24 cellular contexts compared by ENCODE assay signal in genomic region chr4:108744307-108744706, GRCh38. TPM values are rescaled to one million over a fixed set of nuclear protein-coding genes. Genes with fewer than 3 reads are reported as not detected.
DNase-seq lines count a peak whose midpoint lies in the region; ATAC-seq, FAIRE-seq and TF ChIP-seq lines count a peak whose summit lies in the region.
"Had no signal": no experiment of that assay in that cellular context is flagged by ENCODE, and none has a peak within 500 bp of the region (broad histone marks: within the 10 kb centered on the region; RNA-seq: fewer than 3 reads in every experiment).

No MANE protein-coding gene starts in this region.

- H3K9me3 ChIP-seq in HepG2 (ENCODE audit: low read length) (no peaks in the 10 kb centered on the region), prostate gland (no peaks in the 10 kb centered on the region)
- H3K9me3 ChIP-seq: BE2C, Caco-2, SJSA1 had no signal

- TF ChIP-seq EP300 in HepG2 (IDR thresholded peaks at IDR 0.05; ENCODE audit: low read depth in 2 of 2, low read length in 2 of 2) (no peak), HepG2 (CRISPR knock-in tag; IDR thresholded peaks at IDR 0.05; ENCODE audit: borderline replicate concordance) (no peak)

- peak; percentile 56 for FAIRE-seq in HepG2 (lab: Jason Lieb, UNC)
- FAIRE-seq: GM12892, GM18507 had no signal

- intact Hi-C loops in dorsolateral prefrontal cortex (cut with DNase I) (no loop called here), HepG2 (cut with micrococcal nuclease; ENCODE audit: unreplicated experiment) (no loop called here), prostate gland (cut with DNase I) (no loop called here)
- intact Hi-C loops in activated naive CD4-positive, alpha-beta T cell treated with anti-CD3 and anti-CD28 coated beads for 36 hours (cut with micrococcal nuclease): no loop called here

- H3K27me3 ChIP-seq in dorsolateral prefrontal cortex (peaks cover 0 to 5% (median 0%) of the 10 kb centered on the region in 45 donors), HepG2 (ENCODE audit: control insufficient read depth in 1 of 2, insufficient read depth in 2 of 2, low read length in 2 of 2) (no peaks in the 10 kb centered on the region), prostate gland (replicated peaks; ENCODE audit: insufficient read depth) (no peaks in the 10 kb centered on the region)
- H3K27me3 ChIP-seq: BE2C, SJSA1 had no signal

- H3K27me3 Mint-ChIP-seq in activated naive CD8-positive, alpha-beta T cell treated with anti-CD3 and anti-CD28 coated beads, Interleukin-2, amount 50 U/mL, for 24 hours: no peaks in the 10 kb centered on the region
- no peaks in the 10 kb centered on the region for H3K27me3 Mint-ChIP-seq in activated naive CD8-positive, alpha-beta T cell treated with anti-CD3 and anti-CD28 coated beads for 36 hours
- H3K27me3 Mint-ChIP-seq in activated naive CD4-positive, alpha-beta T cell treated with anti-CD3 and anti-CD28 coated beads for 36 hours (ENCODE audit: low read depth): no peaks in the 10 kb centered on the region

- no peak for ATAC-seq in activated naive CD8-positive, alpha-beta T cell treated with anti-CD3 and anti-CD28 coated beads, Interleukin-2, amount 50 U/mL, for 24 hours
- ATAC-seq in HepG2 (peak; percentile 100), GM19324 (IDR thresholded peaks at IDR 0.05; ENCODE audit: low FRiP score, unreplicated experiment) (no peak), GM18511 (IDR thresholded peaks at IDR 0.05; ENCODE audit: unreplicated experiment) (no peak)
- ATAC-seq: PC-3 had no signal

- H3K4me3 Mint-ChIP-seq in activated naive CD8-positive, alpha-beta T cell treated with anti-CD3 and anti-CD28 coated beads, Interleukin-2, amount 50 U/mL, for 24 hours: no peak overlapping the region
- H3K4me3 Mint-ChIP-seq in activated naive CD8-positive, alpha-beta T cell treated with anti-CD3 and anti-CD28 coated beads for 36 hours: no peak overlapping the region
- no peak overlapping the region for H3K4me3 Mint-ChIP-seq in activated naive CD4-positive, alpha-beta T cell treated with anti-CD3 and anti-CD28 coated beads for 36 hours
- H3K4me3 Mint-ChIP-seq: CD4-positive, CD25-positive, alpha-beta regulatory T cell had no signal

- no TSS peak for BruUV-seq in HepG2 (replicated peaks; lab: Mats Ljungman, UMichigan)

- TF ChIP-seq POLR2A in HepG2 (IDR thresholded peaks at IDR 0.05; ENCODE audit: insufficient read depth in 1 of 2, low read depth in 2 of 2, low read length in 2 of 2): no peak
- no peak for TF ChIP-seq POLR2A in prostate gland (IDR thresholded peaks at IDR 0.05)

- H3K4me3 ChIP-seq in dorsolateral prefrontal cortex (no peak overlapping the region), HepG2 (replicated peaks in 1 of 3; ENCODE audit: insufficient read depth in 1 of 3, low read depth in 2 of 3, low read length in 3 of 3) (no peak overlapping the region), prostate gland (no peak overlapping the region)
- H3K4me3 ChIP-seq: SJSA1 had no signal

- in situ Hi-C loops in HepG2 (cut with HindIII; ENCODE audit: extremely low pct_ligation_motif_present, low pct_unique_long_range_greater_than_20kb): no loop called here

- TF ChIP-seq CTCF in dorsolateral prefrontal cortex (IDR thresholded peaks at IDR 0.05 in 54 of 56, conservative IDR thresholded peaks at IDR 0.05 in 2 of 56; ENCODE audit: low read depth in 1 of 56, partially characterized antibody in 56 of 56) (no peak), HepG2 (CRISPR knock-in tag; IDR thresholded peaks at IDR 0.05) (no peak), prostate gland (IDR thresholded peaks at IDR 0.05) (no peak)

- POLR2A ChIA-PET in HepG2 (lab: Yijun Ruan, JAX): no interaction called here

- H3K4me1 Mint-ChIP-seq in activated naive CD8-positive, alpha-beta T cell treated with anti-CD3 and anti-CD28 coated beads, Interleukin-2, amount 50 U/mL, for 24 hours: peaks cover 5% of the 10 kb centered on the region
- H3K4me1 Mint-ChIP-seq in activated naive CD8-positive, alpha-beta T cell treated with anti-CD3 and anti-CD28 coated beads for 36 hours: peaks cover 6% of the 10 kb centered on the region
- H3K4me1 Mint-ChIP-seq in activated naive CD4-positive, alpha-beta T cell treated with anti-CD3 and anti-CD28 coated beads for 36 hours (ENCODE audit: low read depth): peaks cover 7% of the 10 kb centered on the region

- H3K9me3 Mint-ChIP-seq in activated naive CD8-positive, alpha-beta T cell treated with anti-CD3 and anti-CD28 coated beads, Interleukin-2, amount 50 U/mL, for 24 hours: no peaks in the 10 kb centered on the region
- H3K9me3 Mint-ChIP-seq in activated naive CD8-positive, alpha-beta T cell treated with anti-CD3 and anti-CD28 coated beads for 36 hours: no peaks in the 10 kb centered on the region
- no peaks in the 10 kb centered on the region for H3K9me3 Mint-ChIP-seq in activated naive CD4-positive, alpha-beta T cell treated with anti-CD3 and anti-CD28 coated beads for 36 hours
- H3K9me3 Mint-ChIP-seq: CD4-positive, CD25-positive, alpha-beta regulatory T cell had no signal

- H4K20me1 ChIP-seq in HepG2 (ENCODE audit: insufficient read depth, low read length): no peaks in the 10 kb centered on the region

- CTCF ChIA-PET in HepG2 (lab: Yijun Ruan, JAX; ENCODE audit: low intra/inter-chr PET ratio, low total read pairs): no interaction called here
- CTCF ChIA-PET in activated naive CD4-positive, alpha-beta T cell treated with anti-CD3 and anti-CD28 coated beads for 36 hours (lab: Charles Lee): no interaction called here

- H3K9ac ChIP-seq in HepG2 (ENCODE audit: insufficient read depth, low read depth, low read length): no peak overlapping the region

- H3K36me3 Mint-ChIP-seq in activated naive CD8-positive, alpha-beta T cell treated with anti-CD3 and anti-CD28 coated beads, Interleukin-2, amount 50 U/mL, for 24 hours (ENCODE audit: low read depth): no peaks in the 10 kb centered on the region
- H3K36me3 Mint-ChIP-seq in activated naive CD8-positive, alpha-beta T cell treated with anti-CD3 and anti-CD28 coated beads for 36 hours: no peaks in the 10 kb centered on the region
- H3K36me3 Mint-ChIP-seq in activated naive CD4-positive, alpha-beta T cell treated with anti-CD3 and anti-CD28 coated beads for 36 hours (ENCODE audit: low read depth): no peaks in the 10 kb centered on the region
- H3K36me3 Mint-ChIP-seq: CD4-positive, CD25-positive, alpha-beta regulatory T cell had no signal

- DNase-seq in activated naive CD8-positive, alpha-beta T cell treated with anti-CD3 and anti-CD28 coated beads, Interleukin-2, amount 50 U/mL, for 24 hours: no peak
- no peak for DNase-seq in activated naive CD8-positive, alpha-beta T cell treated with anti-CD3 and anti-CD28 coated beads for 36 hours
- no peak for DNase-seq in dorsolateral prefrontal cortex
- DNase-seq in HepG2 (ENCODE audit: low spot score): peak; percentile 41
- no peak for DNase-seq in prostate gland (ENCODE audit: low spot score)
- no peak for DNase-seq in activated naive CD4-positive, alpha-beta T cell treated with anti-CD3 and anti-CD28 coated beads for 36 hours
- DNase-seq: 8988T; BE2C; Caco-2; CD4-positive, CD25-positive, alpha-beta regulatory T cell; DMS53; KBM-7; NCI-H1105; NCI-H187; NCI-H2107; NCI-H510A; NCI-H82; PC-3 had no signal

- no peaks in the 10 kb centered on the region for H3K79me2 ChIP-seq in HepG2 (ENCODE audit: insufficient read depth, low read length)

- no peak for TF ChIP-seq RAD21 in HepG2 (CRISPR knock-in tag; IDR thresholded peaks at IDR 0.05)

- H3K4me1 ChIP-seq in HepG2 (ENCODE audit: insufficient read depth, low read length) (peaks cover 11% of the 10 kb centered on the region), prostate gland (replicated peaks) (no peaks in the 10 kb centered on the region)
- H3K4me1 ChIP-seq: BE2C, Caco-2, SJSA1 had no signal

- H3K4me2 ChIP-seq in HepG2 (ENCODE audit: low read depth, low read length): no peak overlapping the region

- peak overlapping the region; percentile 56 for H3K27ac Mint-ChIP-seq in activated naive CD8-positive, alpha-beta T cell treated with anti-CD3 and anti-CD28 coated beads, Interleukin-2, amount 50 U/mL, for 24 hours
- H3K27ac Mint-ChIP-seq in activated naive CD8-positive, alpha-beta T cell treated with anti-CD3 and anti-CD28 coated beads for 36 hours: no peak overlapping the region
- H3K27ac Mint-ChIP-seq in activated naive CD4-positive, alpha-beta T cell treated with anti-CD3 and anti-CD28 coated beads for 36 hours: no peak overlapping the region
- H3K27ac Mint-ChIP-seq: CD4-positive, CD25-positive, alpha-beta regulatory T cell had no signal

- H3K36me3 ChIP-seq in HepG2 (replicated peaks in 1 of 2; ENCODE audit: control insufficient read depth in 1 of 2, insufficient read depth in 2 of 2, low read length in 2 of 2) (no peaks in the 10 kb centered on the region), prostate gland (no peaks in the 10 kb centered on the region)
- H3K36me3 ChIP-seq: BE2C, SJSA1 had no signal

- H2AFZ ChIP-seq in HepG2 (ENCODE audit: low read length): no peak overlapping the region

- H3K27ac ChIP-seq in dorsolateral prefrontal cortex (peak overlapping the region in 43 of 59 donors; percentile 2 to 91 (median 69)), HepG2 (ENCODE audit: extremely low read length, insufficient read depth, low read length) (no peak overlapping the region), prostate gland (no peak overlapping the region)
- H3K27ac ChIP-seq: SJSA1 had no signal

RNA-seq across cellular contexts. Expression of gene ETNPPL, which starts 18.5 kb away (rescaled TPM):
- total RNA-seq in activated naive CD8-positive, alpha-beta T cell treated with anti-CD3 and anti-CD28 coated beads for 36 hours: not detected
- total RNA-seq in dorsolateral prefrontal cortex: 100 to 1,000 TPM in 76 of 120 experiments, 10 to 100 TPM in 44; 14.2 to 308 (median 111) TPM
- total RNA-seq in HepG2 (2016; rRNA removed; fragmentation: Illumina TruSeq; extraction: Trizol): 6.0 and 10.2 TPM in 2 replicates
- total RNA-seq in HepG2 (2016; cell fraction: cytosol; rRNA removed; fragmentation: Illumina TruSeq; extraction: Trizol; ENCODE audit: low read depth): 3.0 and 4.4 TPM in 2 replicates
- 7.5 and 9.8 TPM in 2 replicates for total RNA-seq in HepG2 (2016; cell fraction: insoluble cytoplasmic fraction; rRNA removed; fragmentation: Illumina TruSeq; extraction: Trizol)
- 5.9 and 6.0 TPM in 2 replicates for total RNA-seq in HepG2 (2016; cell fraction: membrane; rRNA removed; fragmentation: Illumina TruSeq; extraction: Trizol)
- total RNA-seq in HepG2 (2016; cell fraction: nucleus; rRNA removed; fragmentation: Illumina TruSeq; extraction: Trizol): 5.5 and 6.7 TPM in 2 replicates
- polyA plus RNA-seq in HepG2 (2011; rRNA removed): 0.86 and 1.4 TPM in 2 replicates
- 0.40 and 0.90 TPM in 2 replicates for polyA plus RNA-seq in HepG2 (2011; cell fraction: cytosol; rRNA removed)
- polyA plus RNA-seq in HepG2 (2011; cell fraction: nucleus; rRNA removed): 0.51 and 1.2 TPM in 2 replicates
- 0.34 and 0.75 TPM in 2 replicates for polyA plus RNA-seq in HepG2 (2012)
- 1.9 and 2.0 TPM in 2 replicates for polyA plus RNA-seq in HepG2 (2016; cell fraction: cytosol; fragmentation: Illumina TruSeq; extraction: Trizol; ENCODE audit: low read depth)
- polyA plus RNA-seq in HepG2 (2016; cell fraction: insoluble cytoplasmic fraction; fragmentation: Illumina TruSeq; extraction: Trizol; ENCODE audit: low read depth): 8.9 and 10.3 TPM in 2 replicates
- polyA plus RNA-seq in HepG2 (2016; cell fraction: membrane; fragmentation: Illumina TruSeq; extraction: Trizol; ENCODE audit: low read depth): 3.3 and 4.1 TPM in 2 replicates
- polyA plus RNA-seq in HepG2 (2016; cell fraction: nucleus; fragmentation: Illumina TruSeq; extraction: Trizol; ENCODE audit: insufficient read depth, low read depth): 5.1 and 6.3 TPM in 2 replicates
- polyA minus RNA-seq in HepG2 (2011; rRNA and poly(A)+ RNA removed; ENCODE audit: low replicate concordance): 1.4 and 2.0 TPM in 2 replicates
- polyA minus RNA-seq in HepG2 (2011; cell fraction: cytosol; rRNA and poly(A)+ RNA removed): 1.5 TPM in 1 of 2 replicates, not detected in the other
- polyA minus RNA-seq in HepG2 (2011; cell fraction: nucleus; rRNA and poly(A)+ RNA removed): 2.2 and 3.7 TPM in 2 replicates
- 1 to 10 TPM in 1 of 2 donors, not detected in 1; 1.1 TPM for total RNA-seq in prostate gland
- not detected for total RNA-seq in activated naive CD4-positive, alpha-beta T cell treated with anti-CD3 and anti-CD28 coated beads for 36 hours
- total RNA-seq: Caco-2; CD4-positive, CD25-positive, alpha-beta regulatory T cell; PC-3; SJSA1 had no signal
- polyA plus RNA-seq: AG04450; CD4-positive, CD25-positive, alpha-beta regulatory T cell had no signal

Comparison
In these comparisons a context has a peak if more than half of its experiments do, and no peak if none do; other contexts are left out.
1. H3K27ac ChIP-seq: peak in dorsolateral prefrontal cortex (43 of 59); none in HepG2 (single experiment) and prostate gland (0 of 2).